9 cellular contexts compared by ENCODE assay signal in the genomic region with DNA sequence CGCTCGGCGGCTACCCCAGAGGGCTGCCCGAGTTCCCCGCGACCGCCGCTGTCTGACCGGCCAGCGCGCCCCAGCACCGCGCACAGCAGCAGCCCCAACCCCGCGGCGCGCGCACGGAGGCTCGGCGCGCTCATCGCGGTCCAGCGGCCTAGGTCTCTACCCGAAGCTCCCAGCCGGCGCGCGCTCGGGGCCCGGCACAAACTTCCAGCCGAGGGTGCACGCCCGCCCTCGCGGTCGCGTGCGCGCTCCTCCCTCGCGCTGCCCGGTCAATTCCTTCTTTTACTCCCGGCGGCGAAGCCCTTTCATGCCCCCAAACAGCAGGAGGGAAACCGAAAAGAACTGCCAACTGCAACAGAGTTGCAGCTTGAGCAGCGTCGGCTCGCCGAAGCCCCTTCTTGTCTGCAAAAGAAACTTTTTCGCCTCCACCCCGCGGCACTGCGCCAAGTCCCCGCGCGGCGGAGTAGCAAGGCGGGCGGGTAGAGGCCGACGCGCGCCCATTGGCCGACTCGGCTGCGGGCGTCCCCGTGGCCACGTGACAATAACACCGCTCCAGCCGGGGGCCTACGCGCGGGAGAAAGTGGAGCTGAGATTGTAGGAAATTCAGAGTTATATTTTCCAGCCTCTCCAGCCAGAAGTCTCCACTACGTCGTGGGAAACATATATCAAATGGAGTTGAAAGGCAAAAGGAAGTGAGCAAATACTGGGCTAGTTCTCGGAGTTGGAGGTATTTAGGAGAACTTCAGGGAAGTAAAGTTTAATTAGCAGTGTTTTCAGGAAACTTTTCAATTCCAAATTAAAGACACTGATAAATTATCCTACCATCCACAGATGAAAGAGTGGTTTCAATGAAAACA. TPM values are rescaled to one million over a fixed set of nuclear protein-coding genes. Genes with fewer than 3 reads are reported as not detected.
A peak's percentile ranks its signal among the peaks of the same experiment; 100 is the strongest.
DNase-seq lines count a peak whose midpoint lies in the region; ATAC-seq and TF ChIP-seq lines count a peak whose summit lies in the region.
"Had no signal": no experiment of that assay in that cellular context is flagged by ENCODE, and none has a peak within 500 bp of the region (broad histone marks: within the 10 kb centered on the region; RNA-seq: fewer than 3 reads in every experiment).

A gene with protein sequence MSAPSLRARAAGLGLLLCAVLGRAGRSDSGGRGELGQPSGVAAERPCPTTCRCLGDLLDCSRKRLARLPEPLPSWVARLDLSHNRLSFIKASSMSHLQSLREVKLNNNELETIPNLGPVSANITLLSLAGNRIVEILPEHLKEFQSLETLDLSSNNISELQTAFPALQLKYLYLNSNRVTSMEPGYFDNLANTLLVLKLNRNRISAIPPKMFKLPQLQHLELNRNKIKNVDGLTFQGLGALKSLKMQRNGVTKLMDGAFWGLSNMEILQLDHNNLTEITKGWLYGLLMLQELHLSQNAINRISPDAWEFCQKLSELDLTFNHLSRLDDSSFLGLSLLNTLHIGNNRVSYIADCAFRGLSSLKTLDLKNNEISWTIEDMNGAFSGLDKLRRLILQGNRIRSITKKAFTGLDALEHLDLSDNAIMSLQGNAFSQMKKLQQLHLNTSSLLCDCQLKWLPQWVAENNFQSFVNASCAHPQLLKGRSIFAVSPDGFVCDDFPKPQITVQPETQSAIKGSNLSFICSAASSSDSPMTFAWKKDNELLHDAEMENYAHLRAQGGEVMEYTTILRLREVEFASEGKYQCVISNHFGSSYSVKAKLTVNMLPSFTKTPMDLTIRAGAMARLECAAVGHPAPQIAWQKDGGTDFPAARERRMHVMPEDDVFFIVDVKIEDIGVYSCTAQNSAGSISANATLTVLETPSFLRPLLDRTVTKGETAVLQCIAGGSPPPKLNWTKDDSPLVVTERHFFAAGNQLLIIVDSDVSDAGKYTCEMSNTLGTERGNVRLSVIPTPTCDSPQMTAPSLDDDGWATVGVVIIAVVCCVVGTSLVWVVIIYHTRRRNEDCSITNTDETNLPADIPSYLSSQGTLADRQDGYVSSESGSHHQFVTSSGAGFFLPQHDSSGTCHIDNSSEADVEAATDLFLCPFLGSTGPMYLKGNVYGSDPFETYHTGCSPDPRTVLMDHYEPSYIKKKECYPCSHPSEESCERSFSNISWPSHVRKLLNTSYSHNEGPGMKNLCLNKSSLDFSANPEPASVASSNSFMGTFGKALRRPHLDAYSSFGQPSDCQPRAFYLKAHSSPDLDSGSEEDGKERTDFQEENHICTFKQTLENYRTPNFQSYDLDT (minus strand): TSS at position 403 of the 854 bp plus-strand sequence. CDS start 269 bp downstream, at position 134.

- H3K4me3 ChIP-seq in RWPE2 (ENCODE audit: severe bottlenecking) (peak within 1 kb of the TSS; percentile 51), spleen (peak within 1 kb of the TSS; percentile 31 to 81 (median 62))

- no peaks in the 10 kb centered on the region for H3K36me3 ChIP-seq in RWPE2 (ENCODE audit: low read depth)
- H3K36me3 ChIP-seq in spleen, result no peaks in the 10 kb centered on the region

- H3K4me1 ChIP-seq in RWPE2 (ENCODE audit: insufficient read depth, poor library complexity, severe bottlenecking), result peaks cover 29% of the 10 kb centered on the region
- peaks cover 0 to 35% (median 14%) of the 10 kb centered on the region in 6 donors for H3K4me1 ChIP-seq in spleen

- intact Hi-C loops in spleen (cut with DNase I; ENCODE audit: low total_unique reads), result no loop called here

- peak in 1 of 3 donors; percentile 31 for TF ChIP-seq POLR2A in spleen (IDR thresholded peaks at IDR 0.05)

- TF ChIP-seq CTCF in RWPE2 (IDR thresholded peaks at IDR 0.05; ENCODE audit: poor library complexity, severe bottlenecking) (no peak), spleen (IDR thresholded peaks at IDR 0.05 in 8 of 11, conservative IDR thresholded peaks at IDR 0.05 in 3 of 11) (peak in 2 of 11 experiments; percentile 14 to 32)

- WGBS in spleen, 5 donors, result 1 to 2% (median 1%) methylated on average over 31 to 80 of the region's 80 CpGs

- H3K27ac ChIP-seq in RWPE2 (ENCODE audit: poor library complexity, severe bottlenecking) (peak within 1 kb of the TSS; percentile 81), spleen (peak within 1 kb of the TSS; percentile 17 to 93 (median 86))

- DNase-seq in GM04504 (ENCODE audit: low read depth) (peak; percentile 70), HT1080 (ENCODE audit: low read depth) (peak; percentile 85), RWPE2 (ENCODE audit: low spot score) (peak; percentile 83), cortex of kidney (lab: John Stamatoyannopoulos, UW) (peak; percentile 12), kidney glomerular epithelial cell (lab: John Stamatoyannopoulos, UW) (peak; percentile 81), spleen (peak; percentile 88)
- no peak for DNase-seq in stimulated activated CD4-positive, alpha-beta T cell treated with anti-CD3 and anti-CD28 coated beads, Interleukin-2, amount 100 ng/mL, for 48 hours

- ATAC-seq in GM21529 (IDR thresholded peaks at IDR 0.05; ENCODE audit: unreplicated experiment) (peak; percentile 73), RWPE2 (ENCODE audit: low read depth) (peak; percentile 76)
- ATAC-seq: naive thymus-derived CD4-positive, alpha-beta T cell had no signal

- H3K9me3 ChIP-seq in RWPE2 (ENCODE audit: severe bottlenecking) (no peaks in the 10 kb centered on the region), spleen (no peaks in the 10 kb centered on the region)

- H3K27me3 ChIP-seq in RWPE2 (ENCODE audit: insufficient read depth, poor library complexity, severe bottlenecking) (no peaks in the 10 kb centered on the region), spleen (replicated peaks in 1 of 7) (peaks cover 0 to 35% (median 12%) of the 10 kb centered on the region in 7 donors)

RNA-seq across cellular contexts. Expression of the gene that starts here (rescaled TPM):
- total RNA-seq in HT1080 (2014; rRNA removed; shearing (Covaris generic)), result 9.5 TPM in 2 replicates
- 7.7 and 8.4 TPM in 2 replicates for polyA plus RNA-seq in HT1080 (2015; cell fraction: cytosol; rRNA removed)
- polyA plus RNA-seq in HT1080 (2015; cell fraction: nucleus; rRNA removed), result 39.6 and 45.1 TPM in 2 replicates
- 100 to 1,000 TPM in 1 of 7 donors, 10 to 100 TPM in 6; 20.7 to 110 (median 34.2) TPM for total RNA-seq in spleen
- 1 to 10 TPM; 1.3 to 3.5 (median 2.3) TPM for polyA plus RNA-seq in spleen
- polyA plus RNA-seq: naive thymus-derived CD4-positive, alpha-beta T cell had no signal

Comparison
In these comparisons a context has a peak if more than half of its experiments do, and no peak if none do; other contexts are left out.
1. DNase-seq: peak in GM04504 (single experiment), HT1080 (single experiment), RWPE2 (single experiment), cortex of kidney (single experiment), kidney glomerular epithelial cell (single experiment) and spleen (single experiment); none in stimulated activated CD4-positive, alpha-beta T cell treated with anti-CD3 and anti-CD28 coated beads, Interleukin-2, amount 100 ng/mL, for 48 hours (0 of 2).